Comparison of ENCODE assay signal across 23 cellular contexts in genomic region chr11:69388210-69388609, GRCh38.
"Had no signal": no experiment of that assay in that cellular context is flagged by ENCODE, and none has a peak within 500 bp of the region (broad histone marks: within the 10 kb centered on the region; RNA-seq: fewer than 3 reads in every experiment).

No MANE protein-coding gene starts in this region.

- H3K79me2 ChIP-seq: parathyroid adenoma had no signal

- H3K4me1 Mint-ChIP-seq: mesothelial cell of epicardium; naive B cell; natural killer cell; stimulated activated naive B cell treated with anti-CD40 and anti-IgM and Interleukin-4, amounts not matched to agents 10 μg/mL and 1 μg/mL and 100 μg/mL, for 72 hours had no signal

- H3K27me3 ChIP-seq: neural progenitor cell, neutrophil, right atrium auricular region, right lobe of liver, suprapubic skin, uterus had no signal

- H3K9me3 ChIP-seq: neutrophil, right lobe of liver had no signal

- H3K36me3 ChIP-seq: left ventricle myocardium inferior, neural progenitor cell, neutrophil, right atrium auricular region, right lobe of liver, stomach, suprapubic skin, thoracic aorta, tibial artery, uterus had no signal

- ATAC-seq: natural killer cell; right lobe of liver; stimulated activated naive B cell treated with anti-CD40 and anti-IgM and Interleukin-4, amounts not matched to agents 10 μg/mL and 1 μg/mL and 100 μg/mL, for 72 hours; stimulated activated naive CD8-positive, alpha-beta T cell treated with anti-CD3 and anti-CD28 coated beads, Interleukin-15, Interleukin-2, amounts not matched to agents 100 U/mL and 50 U/mL, for 24 hours had no signal

- H3K4me3 ChIP-seq: left ventricle myocardium inferior, lung, neural progenitor cell, right atrium auricular region, right lobe of liver, smooth muscle cell, stomach, suprapubic skin, thoracic aorta, tibial artery, uterus had no signal

- H3K27ac ChIP-seq: left ventricle myocardium inferior, neural progenitor cell, neutrophil, parathyroid adenoma, right atrium auricular region, right lobe of liver, stomach, suprapubic skin, thoracic aorta, tibial artery, uterus had no signal

- H3K4me1 ChIP-seq: left ventricle myocardium inferior, neural progenitor cell, parathyroid adenoma, right atrium auricular region, right lobe of liver, stomach, suprapubic skin, tibial artery, uterus had no signal

- H3K4me2 ChIP-seq: neural progenitor cell, smooth muscle cell had no signal

- DNase-seq: islet precursor cell; left ventricle myocardium inferior; naive B cell; natural killer cell; nephron progenitor cell; occipital lobe; right lobe of liver; stimulated activated CD4-positive, alpha-beta T cell treated with anti-CD3 and anti-CD28 coated beads, Interleukin-1b, Interleukin-23, amount 100 ng/mL, for 48 hours; stimulated activated CD4-positive, alpha-beta T cell treated with anti-CD3 and anti-CD28 coated beads, Interleukin-2, amount 100 ng/mL, for 48 hours; stimulated activated naive B cell treated with anti-CD40 and anti-IgM and Interleukin-4, amounts not matched to agents 10 μg/mL and 1 μg/mL and 100 μg/mL, for 72 hours; stimulated activated naive CD8-positive, alpha-beta T cell treated with anti-CD3 and anti-CD28 coated beads, Interleukin-15, Interleukin-2, amounts not matched to agents 100 U/mL and 50 U/mL, for 24 hours; stomach; tibial artery; uterus had no signal

- H3K27ac Mint-ChIP-seq: mesothelial cell of epicardium; natural killer cell; nephron progenitor cell; neural progenitor cell; stimulated activated naive B cell treated with anti-CD40 and anti-IgM and Interleukin-4, amounts not matched to agents 10 μg/mL and 1 μg/mL and 100 μg/mL, for 72 hours had no signal

- H2AFZ ChIP-seq: neural progenitor cell, parathyroid adenoma had no signal

- H3K9ac ChIP-seq: neural progenitor cell, parathyroid adenoma had no signal

- H3K4me3 Mint-ChIP-seq: mesothelial cell of epicardium; naive B cell; natural killer cell; nephron progenitor cell; neural progenitor cell; stimulated activated naive B cell treated with anti-CD40 and anti-IgM and Interleukin-4, amounts not matched to agents 10 μg/mL and 1 μg/mL and 100 μg/mL, for 72 hours had no signal
